1 cellular context compared by ENCODE assay signal in the genomic region with DNA sequence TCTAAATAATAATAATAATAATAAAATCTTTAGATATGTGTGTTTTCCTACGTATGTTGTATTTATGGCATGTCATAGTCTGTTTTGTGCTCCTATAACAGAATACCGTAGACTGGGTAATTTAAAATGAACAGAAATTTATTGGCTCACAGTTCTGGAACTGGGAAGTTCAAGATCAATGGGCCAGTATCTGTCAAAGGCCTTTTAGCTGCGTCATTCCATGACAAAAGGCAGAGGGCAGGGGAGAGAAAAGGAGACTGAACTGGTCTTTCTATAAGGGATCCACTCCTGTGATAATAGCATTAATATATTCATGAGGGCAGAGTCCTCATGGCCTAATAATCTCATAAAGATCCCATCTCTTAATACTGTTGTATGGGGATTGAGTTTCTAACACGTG.
A peak's percentile ranks its signal among the peaks of the same experiment; 100 is the strongest.
TF ChIP-seq lines count a peak whose summit lies in the region.

No MANE protein-coding gene starts in this region.

TF ChIP-seq in K562, 482 proteins besides CTCF, POLR2A, EP300 and RAD21 (continued from another document):
- TF ChIP-seq, protein P1, sequence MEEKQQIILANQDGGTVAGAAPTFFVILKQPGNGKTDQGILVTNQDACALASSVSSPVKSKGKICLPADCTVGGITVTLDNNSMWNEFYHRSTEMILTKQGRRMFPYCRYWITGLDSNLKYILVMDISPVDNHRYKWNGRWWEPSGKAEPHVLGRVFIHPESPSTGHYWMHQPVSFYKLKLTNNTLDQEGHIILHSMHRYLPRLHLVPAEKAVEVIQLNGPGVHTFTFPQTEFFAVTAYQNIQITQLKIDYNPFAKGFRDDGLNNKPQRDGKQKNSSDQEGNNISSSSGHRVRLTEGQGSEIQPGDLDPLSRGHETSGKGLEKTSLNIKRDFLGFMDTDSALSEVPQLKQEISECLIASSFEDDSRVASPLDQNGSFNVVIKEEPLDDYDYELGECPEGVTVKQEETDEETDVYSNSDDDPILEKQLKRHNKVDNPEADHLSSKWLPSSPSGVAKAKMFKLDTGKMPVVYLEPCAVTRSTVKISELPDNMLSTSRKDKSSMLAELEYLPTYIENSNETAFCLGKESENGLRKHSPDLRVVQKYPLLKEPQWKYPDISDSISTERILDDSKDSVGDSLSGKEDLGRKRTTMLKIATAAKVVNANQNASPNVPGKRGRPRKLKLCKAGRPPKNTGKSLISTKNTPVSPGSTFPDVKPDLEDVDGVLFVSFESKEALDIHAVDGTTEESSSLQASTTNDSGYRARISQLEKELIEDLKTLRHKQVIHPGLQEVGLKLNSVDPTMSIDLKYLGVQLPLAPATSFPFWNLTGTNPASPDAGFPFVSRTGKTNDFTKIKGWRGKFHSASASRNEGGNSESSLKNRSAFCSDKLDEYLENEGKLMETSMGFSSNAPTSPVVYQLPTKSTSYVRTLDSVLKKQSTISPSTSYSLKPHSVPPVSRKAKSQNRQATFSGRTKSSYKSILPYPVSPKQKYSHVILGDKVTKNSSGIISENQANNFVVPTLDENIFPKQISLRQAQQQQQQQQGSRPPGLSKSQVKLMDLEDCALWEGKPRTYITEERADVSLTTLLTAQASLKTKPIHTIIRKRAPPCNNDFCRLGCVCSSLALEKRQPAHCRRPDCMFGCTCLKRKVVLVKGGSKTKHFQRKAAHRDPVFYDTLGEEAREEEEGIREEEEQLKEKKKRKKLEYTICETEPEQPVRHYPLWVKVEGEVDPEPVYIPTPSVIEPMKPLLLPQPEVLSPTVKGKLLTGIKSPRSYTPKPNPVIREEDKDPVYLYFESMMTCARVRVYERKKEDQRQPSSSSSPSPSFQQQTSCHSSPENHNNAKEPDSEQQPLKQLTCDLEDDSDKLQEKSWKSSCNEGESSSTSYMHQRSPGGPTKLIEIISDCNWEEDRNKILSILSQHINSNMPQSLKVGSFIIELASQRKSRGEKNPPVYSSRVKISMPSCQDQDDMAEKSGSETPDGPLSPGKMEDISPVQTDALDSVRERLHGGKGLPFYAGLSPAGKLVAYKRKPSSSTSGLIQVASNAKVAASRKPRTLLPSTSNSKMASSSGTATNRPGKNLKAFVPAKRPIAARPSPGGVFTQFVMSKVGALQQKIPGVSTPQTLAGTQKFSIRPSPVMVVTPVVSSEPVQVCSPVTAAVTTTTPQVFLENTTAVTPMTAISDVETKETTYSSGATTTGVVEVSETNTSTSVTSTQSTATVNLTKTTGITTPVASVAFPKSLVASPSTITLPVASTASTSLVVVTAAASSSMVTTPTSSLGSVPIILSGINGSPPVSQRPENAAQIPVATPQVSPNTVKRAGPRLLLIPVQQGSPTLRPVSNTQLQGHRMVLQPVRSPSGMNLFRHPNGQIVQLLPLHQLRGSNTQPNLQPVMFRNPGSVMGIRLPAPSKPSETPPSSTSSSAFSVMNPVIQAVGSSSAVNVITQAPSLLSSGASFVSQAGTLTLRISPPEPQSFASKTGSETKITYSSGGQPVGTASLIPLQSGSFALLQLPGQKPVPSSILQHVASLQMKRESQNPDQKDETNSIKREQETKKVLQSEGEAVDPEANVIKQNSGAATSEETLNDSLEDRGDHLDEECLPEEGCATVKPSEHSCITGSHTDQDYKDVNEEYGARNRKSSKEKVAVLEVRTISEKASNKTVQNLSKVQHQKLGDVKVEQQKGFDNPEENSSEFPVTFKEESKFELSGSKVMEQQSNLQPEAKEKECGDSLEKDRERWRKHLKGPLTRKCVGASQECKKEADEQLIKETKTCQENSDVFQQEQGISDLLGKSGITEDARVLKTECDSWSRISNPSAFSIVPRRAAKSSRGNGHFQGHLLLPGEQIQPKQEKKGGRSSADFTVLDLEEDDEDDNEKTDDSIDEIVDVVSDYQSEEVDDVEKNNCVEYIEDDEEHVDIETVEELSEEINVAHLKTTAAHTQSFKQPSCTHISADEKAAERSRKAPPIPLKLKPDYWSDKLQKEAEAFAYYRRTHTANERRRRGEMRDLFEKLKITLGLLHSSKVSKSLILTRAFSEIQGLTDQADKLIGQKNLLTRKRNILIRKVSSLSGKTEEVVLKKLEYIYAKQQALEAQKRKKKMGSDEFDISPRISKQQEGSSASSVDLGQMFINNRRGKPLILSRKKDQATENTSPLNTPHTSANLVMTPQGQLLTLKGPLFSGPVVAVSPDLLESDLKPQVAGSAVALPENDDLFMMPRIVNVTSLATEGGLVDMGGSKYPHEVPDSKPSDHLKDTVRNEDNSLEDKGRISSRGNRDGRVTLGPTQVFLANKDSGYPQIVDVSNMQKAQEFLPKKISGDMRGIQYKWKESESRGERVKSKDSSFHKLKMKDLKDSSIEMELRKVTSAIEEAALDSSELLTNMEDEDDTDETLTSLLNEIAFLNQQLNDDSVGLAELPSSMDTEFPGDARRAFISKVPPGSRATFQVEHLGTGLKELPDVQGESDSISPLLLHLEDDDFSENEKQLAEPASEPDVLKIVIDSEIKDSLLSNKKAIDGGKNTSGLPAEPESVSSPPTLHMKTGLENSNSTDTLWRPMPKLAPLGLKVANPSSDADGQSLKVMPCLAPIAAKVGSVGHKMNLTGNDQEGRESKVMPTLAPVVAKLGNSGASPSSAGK (IDR thresholded peaks at IDR 0.05): no peak
- TF ChIP-seq ZNF41 (CRISPR knock-in tag; conservative IDR thresholded peaks at IDR 0.05): no peak
- TF ChIP-seq GABPB2 (CRISPR knock-in tag; conservative IDR thresholded peaks at IDR 0.05): no peak
- no peak for TF ChIP-seq ZNF274 (IDR thresholded peaks at IDR 0.05; ENCODE audit: borderline replicate concordance, low read depth, low read length)
- TF ChIP-seq MAFF (IDR thresholded peaks at IDR 0.05; ENCODE audit: low read length): peak; percentile 82
- TF ChIP-seq NR1H2 (CRISPR knock-in tag; IDR thresholded peaks at IDR 0.05): no peak
- no peak for TF ChIP-seq STAT5B (CRISPR knock-in tag; IDR thresholded peaks at IDR 0.05)
- TF ChIP-seq FOXK1 (CRISPR knock-in tag; IDR thresholded peaks at IDR 0.05; ENCODE audit: borderline replicate concordance): no peak
- no peak for TF ChIP-seq CEBPG (CRISPR knock-in tag; IDR thresholded peaks at IDR 0.05)
- TF ChIP-seq CEBPG (tag; conservative IDR thresholded peaks at IDR 0.05 in 1 of 2, IDR thresholded peaks at IDR 0.05 in 1 of 2): no peak
- TF ChIP-seq, protein P2, sequence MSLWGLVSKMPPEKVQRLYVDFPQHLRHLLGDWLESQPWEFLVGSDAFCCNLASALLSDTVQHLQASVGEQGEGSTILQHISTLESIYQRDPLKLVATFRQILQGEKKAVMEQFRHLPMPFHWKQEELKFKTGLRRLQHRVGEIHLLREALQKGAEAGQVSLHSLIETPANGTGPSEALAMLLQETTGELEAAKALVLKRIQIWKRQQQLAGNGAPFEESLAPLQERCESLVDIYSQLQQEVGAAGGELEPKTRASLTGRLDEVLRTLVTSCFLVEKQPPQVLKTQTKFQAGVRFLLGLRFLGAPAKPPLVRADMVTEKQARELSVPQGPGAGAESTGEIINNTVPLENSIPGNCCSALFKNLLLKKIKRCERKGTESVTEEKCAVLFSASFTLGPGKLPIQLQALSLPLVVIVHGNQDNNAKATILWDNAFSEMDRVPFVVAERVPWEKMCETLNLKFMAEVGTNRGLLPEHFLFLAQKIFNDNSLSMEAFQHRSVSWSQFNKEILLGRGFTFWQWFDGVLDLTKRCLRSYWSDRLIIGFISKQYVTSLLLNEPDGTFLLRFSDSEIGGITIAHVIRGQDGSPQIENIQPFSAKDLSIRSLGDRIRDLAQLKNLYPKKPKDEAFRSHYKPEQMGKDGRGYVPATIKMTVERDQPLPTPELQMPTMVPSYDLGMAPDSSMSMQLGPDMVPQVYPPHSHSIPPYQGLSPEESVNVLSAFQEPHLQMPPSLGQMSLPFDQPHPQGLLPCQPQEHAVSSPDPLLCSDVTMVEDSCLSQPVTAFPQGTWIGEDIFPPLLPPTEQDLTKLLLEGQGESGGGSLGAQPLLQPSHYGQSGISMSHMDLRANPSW (CRISPR knock-in tag; IDR thresholded peaks at IDR 0.05): no peak
- no peak for TF ChIP-seq ZBTB7A (IDR thresholded peaks at IDR 0.05; ENCODE audit: borderline replicate concordance, control insufficient read depth, low read depth, low read length)
- TF ChIP-seq, protein P3, sequence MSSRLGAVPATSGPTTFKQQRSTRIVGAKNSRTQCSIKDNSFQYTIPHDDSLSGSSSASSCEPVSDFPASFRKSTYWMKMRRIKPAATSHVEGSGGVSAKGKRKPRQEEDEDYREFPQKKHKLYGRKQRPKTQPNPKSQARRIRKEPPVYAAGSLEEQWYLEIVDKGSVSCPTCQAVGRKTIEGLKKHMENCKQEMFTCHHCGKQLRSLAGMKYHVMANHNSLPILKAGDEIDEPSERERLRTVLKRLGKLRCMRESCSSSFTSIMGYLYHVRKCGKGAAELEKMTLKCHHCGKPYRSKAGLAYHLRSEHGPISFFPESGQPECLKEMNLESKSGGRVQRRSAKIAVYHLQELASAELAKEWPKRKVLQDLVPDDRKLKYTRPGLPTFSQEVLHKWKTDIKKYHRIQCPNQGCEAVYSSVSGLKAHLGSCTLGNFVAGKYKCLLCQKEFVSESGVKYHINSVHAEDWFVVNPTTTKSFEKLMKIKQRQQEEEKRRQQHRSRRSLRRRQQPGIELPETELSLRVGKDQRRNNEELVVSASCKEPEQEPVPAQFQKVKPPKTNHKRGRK (tag; IDR thresholded peaks at IDR 0.05): no peak
- TF ChIP-seq DIDO1 (tag; IDR thresholded peaks at IDR 0.05; ENCODE audit: low read depth): no peak
- TF ChIP-seq MEIS2 (IDR thresholded peaks at IDR 0.05; ENCODE audit: partially characterized antibody): peak; percentile 54
- TF ChIP-seq NR2C1 (IDR thresholded peaks at IDR 0.05): no peak
- TF ChIP-seq NR2C1 (tag; IDR thresholded peaks at IDR 0.05): no peak
- TF ChIP-seq, protein P4, sequence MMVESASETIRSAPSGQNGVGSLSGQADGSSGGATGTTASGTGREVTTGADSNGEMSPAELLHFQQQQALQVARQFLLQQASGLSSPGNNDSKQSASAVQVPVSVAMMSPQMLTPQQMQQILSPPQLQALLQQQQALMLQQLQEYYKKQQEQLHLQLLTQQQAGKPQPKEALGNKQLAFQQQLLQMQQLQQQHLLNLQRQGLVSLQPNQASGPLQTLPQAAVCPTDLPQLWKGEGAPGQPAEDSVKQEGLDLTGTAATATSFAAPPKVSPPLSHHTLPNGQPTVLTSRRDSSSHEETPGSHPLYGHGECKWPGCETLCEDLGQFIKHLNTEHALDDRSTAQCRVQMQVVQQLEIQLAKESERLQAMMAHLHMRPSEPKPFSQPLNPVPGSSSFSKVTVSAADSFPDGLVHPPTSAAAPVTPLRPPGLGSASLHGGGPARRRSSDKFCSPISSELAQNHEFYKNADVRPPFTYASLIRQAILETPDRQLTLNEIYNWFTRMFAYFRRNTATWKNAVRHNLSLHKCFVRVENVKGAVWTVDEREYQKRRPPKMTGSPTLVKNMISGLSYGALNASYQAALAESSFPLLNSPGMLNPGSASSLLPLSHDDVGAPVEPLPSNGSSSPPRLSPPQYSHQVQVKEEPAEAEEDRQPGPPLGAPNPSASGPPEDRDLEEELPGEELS (CRISPR knock-in tag; IDR thresholded peaks at IDR 0.05; ENCODE audit: borderline replicate concordance): no peak
- no peak for TF ChIP-seq NFRKB (IDR thresholded peaks at IDR 0.05; ENCODE audit: low read depth)
- TF ChIP-seq NCOA2 (IDR thresholded peaks at IDR 0.05; ENCODE audit: partially characterized antibody in 2 of 2): no peak
- TF ChIP-seq, protein P5, sequence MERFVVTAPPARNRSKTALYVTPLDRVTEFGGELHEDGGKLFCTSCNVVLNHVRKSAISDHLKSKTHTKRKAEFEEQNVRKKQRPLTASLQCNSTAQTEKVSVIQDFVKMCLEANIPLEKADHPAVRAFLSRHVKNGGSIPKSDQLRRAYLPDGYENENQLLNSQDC (CRISPR knock-in tag; IDR thresholded peaks at IDR 0.05): no peak
- TF ChIP-seq MIER1 (IDR thresholded peaks at IDR 0.05; ENCODE audit: low read depth): no peak
- no peak for TF ChIP-seq KLF1 (tag; IDR thresholded peaks at IDR 0.05)
- TF ChIP-seq, protein P6, sequence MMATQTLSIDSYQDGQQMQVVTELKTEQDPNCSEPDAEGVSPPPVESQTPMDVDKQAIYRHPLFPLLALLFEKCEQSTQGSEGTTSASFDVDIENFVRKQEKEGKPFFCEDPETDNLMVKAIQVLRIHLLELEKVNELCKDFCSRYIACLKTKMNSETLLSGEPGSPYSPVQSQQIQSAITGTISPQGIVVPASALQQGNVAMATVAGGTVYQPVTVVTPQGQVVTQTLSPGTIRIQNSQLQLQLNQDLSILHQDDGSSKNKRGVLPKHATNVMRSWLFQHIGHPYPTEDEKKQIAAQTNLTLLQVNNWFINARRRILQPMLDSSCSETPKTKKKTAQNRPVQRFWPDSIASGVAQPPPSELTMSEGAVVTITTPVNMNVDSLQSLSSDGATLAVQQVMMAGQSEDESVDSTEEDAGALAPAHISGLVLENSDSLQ (IDR thresholded peaks at IDR 0.05): peak; percentile 57; the same call in 1 of the 2 replicates
- TF ChIP-seq ZNF57 (CRISPR knock-in tag; IDR thresholded peaks at IDR 0.05): no peak
- TF ChIP-seq ZNF324 (CRISPR knock-in tag; IDR thresholded peaks at IDR 0.05): no peak
